1 cellular context compared by ENCODE assay signal in genomic region chr6:83073620-83074019, GRCh38.
TF ChIP-seq lines count a peak whose summit lies in the region.

No MANE protein-coding gene starts in this region.

TF ChIP-seq in HepG2, 621 proteins besides CTCF, POLR2A, EP300 and RAD21:
- TF ChIP-seq MEIS2 (CRISPR knock-in tag; IDR thresholded peaks at IDR 0.05) = no peak
- TF ChIP-seq ZNF34 (CRISPR knock-in tag; IDR thresholded peaks at IDR 0.05; ENCODE audit: borderline replicate concordance) = no peak
- TF ChIP-seq PCBP2 (optimal IDR thresholded peaks at IDR 0.05; ENCODE audit: low read depth, low read length, poor library complexity, severe bottlenecking) = no peak
- TF ChIP-seq YEATS4 (CRISPR knock-in tag; IDR thresholded peaks at IDR 0.05; ENCODE audit: borderline replicate concordance) = no peak
- no peak for TF ChIP-seq MYNN (CRISPR knock-in tag; IDR thresholded peaks at IDR 0.05; ENCODE audit: low read depth)
- TF ChIP-seq ZNF496 (CRISPR knock-in tag; IDR thresholded peaks at IDR 0.05; ENCODE audit: insufficient replicate concordance) = no peak
- no peak for TF ChIP-seq ATF4 (CRISPR knock-in tag; IDR thresholded peaks at IDR 0.05)
- TF ChIP-seq MAF1 (CRISPR knock-in tag; IDR thresholded peaks at IDR 0.05; ENCODE audit: borderline replicate concordance) = no peak
- TF ChIP-seq CSRNP1 (CRISPR knock-in tag; IDR thresholded peaks at IDR 0.05) = no peak
- no peak for TF ChIP-seq ZNF484 (CRISPR knock-in tag; IDR thresholded peaks at IDR 0.05; ENCODE audit: borderline replicate concordance, low read depth)
- no peak for TF ChIP-seq BATF2 (CRISPR knock-in tag; IDR thresholded peaks at IDR 0.05)
- no peak for TF ChIP-seq KDM6A (CRISPR knock-in tag; IDR thresholded peaks at IDR 0.05; ENCODE audit: low read depth)
- TF ChIP-seq ZNF17 (CRISPR knock-in tag; IDR thresholded peaks at IDR 0.05) = no peak
- TF ChIP-seq PBX2 (CRISPR knock-in tag; IDR thresholded peaks at IDR 0.05) = no peak
- TF ChIP-seq ZBTB44 (CRISPR knock-in tag; IDR thresholded peaks at IDR 0.05) = no peak
